19 cellular contexts compared by ENCODE assay signal in genomic region chr4:44257461-44257860, GRCh38.
DNase-seq lines count a peak whose midpoint lies in the region; FAIRE-seq and TF ChIP-seq lines count a peak whose summit lies in the region.
"Had no signal": no experiment of that assay in that cellular context is flagged by ENCODE, and none has a peak within 500 bp of the region (broad histone marks: within the 10 kb centered on the region; RNA-seq: fewer than 3 reads in every experiment).

No MANE protein-coding gene starts in this region.

- no peak overlapping the region for H3K27ac ChIP-seq in breast epithelium
- H3K27ac ChIP-seq in mesendoderm (ENCODE audit: low read depth, low read length), result no peak overlapping the region
- peak overlapping the region; percentile 56 for H3K27ac ChIP-seq in substantia nigra (ENCODE audit: low read depth, low read length, poor library complexity, severe bottlenecking)
- H3K27ac ChIP-seq: KMS-11, PC-9 had no signal

- no peak overlapping the region for H2AK5ac ChIP-seq in mesendoderm (ENCODE audit: low read length)

- CTCF ChIA-PET in MCF 10A (lab: Yijun Ruan, JAX), result no interaction called here
- CTCF ChIA-PET in GM10248 (lab: Yijun Ruan, JAX), result interaction anchor here (1.7 kb wide), 1 partner anchor 21 kb away, joined by 4 read pairs; no protein-coding TSS in a partner anchor

- peaks cover 6% of the 10 kb centered on the region for H3K4me1 Mint-ChIP-seq in MCF 10A (ENCODE audit: insufficient read depth, unreplicated experiment)
- H3K4me1 Mint-ChIP-seq: CD14-positive monocyte had no signal

- H3K18ac ChIP-seq in mesendoderm (ENCODE audit: low read length), result no peak overlapping the region

- H2BK15ac ChIP-seq in mesendoderm (replicated peaks; ENCODE audit: low read depth), result no peak overlapping the region

- H3K23ac ChIP-seq in mesendoderm (ENCODE audit: low read length), result no peak overlapping the region

- H4K8ac ChIP-seq in mesendoderm (ENCODE audit: low read depth, low read length), result no peak overlapping the region

- no peak overlapping the region for H2BK120ac ChIP-seq in mesendoderm (ENCODE audit: low read depth, low read length)

- no peak for TF ChIP-seq POLR2A in breast epithelium (IDR thresholded peaks at IDR 0.05)

- no peaks in the 10 kb centered on the region for H3K4me1 ChIP-seq in breast epithelium
- no peaks in the 10 kb centered on the region for H3K4me1 ChIP-seq in mesendoderm (ENCODE audit: control insufficient read depth, low read depth, low read length)

- TF ChIP-seq CTCF in MCF 10A (IDR thresholded peaks at IDR 0.05; ENCODE audit: unreplicated experiment), result no peak
- no peak for TF ChIP-seq CTCF in breast epithelium (IDR thresholded peaks at IDR 0.05)
- no peak for TF ChIP-seq CTCF in bronchial epithelial cell (IDR thresholded peaks at IDR 0.05; ENCODE audit: insufficient read depth, low read length, severe bottlenecking)
- TF ChIP-seq CTCF in GM10266 (IDR thresholded peaks at IDR 0.05; ENCODE audit: control insufficient read depth, insufficient read depth, low read depth, missing control alignments), result no peak
- no peak for TF ChIP-seq CTCF in GM10248 (IDR thresholded peaks at IDR 0.05; ENCODE audit: control extremely low read depth, extremely low read depth, low read depth, missing control alignments)

- no peak overlapping the region for H3K56ac ChIP-seq in mesendoderm (ENCODE audit: low read length)

- H4K5ac ChIP-seq in mesendoderm (ENCODE audit: low read length), result no peak overlapping the region

- no TSS peak for BruUV-seq in MCF 10A (replicated peaks; lab: Mats Ljungman, UMichigan)

- no peak overlapping the region for H3K4me2 ChIP-seq in mesendoderm (ENCODE audit: low read length)
- H3K4me2 ChIP-seq: KMS-11, PC-9 had no signal

- H3K36me3 ChIP-seq in breast epithelium, result no peaks in the 10 kb centered on the region
- H3K36me3 ChIP-seq in bronchial epithelial cell (ENCODE audit: control insufficient read depth, insufficient read depth, low read length), result no peaks in the 10 kb centered on the region
- H3K36me3 ChIP-seq in mesendoderm (ENCODE audit: control insufficient read depth, insufficient read depth, low read length), result no peaks in the 10 kb centered on the region
- H3K36me3 ChIP-seq: MG63 had no signal

- DNase-seq in MCF 10A (ENCODE audit: unreplicated experiment) (peak; percentile 41), breast epithelium (ENCODE audit: low spot score in 2 of 2) (no peak), bronchial epithelial cell (ENCODE audit: low read depth) (peak; percentile 1), mesendoderm (peak; percentile 29), substantia nigra (lab: John Stamatoyannopoulos, UW) (peak in 10 of 49 donors; percentile 0 to 8 (median 2)), iPS-NIHi11 (ENCODE audit: low spot score) (no peak), GM10266 (ENCODE audit: extremely low spot score) (no peak), GM10248 (ENCODE audit: extremely low spot score) (no peak)
- DNase-seq: DMS79 treated with DMSO at 0.1 percent for 48 hours, GDM1, MG63, NCI-H1417 treated with DMSO at 0.1 percent for 48 hours, NCI-H2081, NCI-H226, PC-9 had no signal

- intact Hi-C loops in MCF 10A (cut with micrococcal nuclease) (no loop called here), breast epithelium (cut with DNase I; ENCODE audit: low total_unique reads) (no loop called here)

- no peaks in the 10 kb centered on the region for H3K9me3 Mint-ChIP-seq in MCF 10A (ENCODE audit: unreplicated experiment)

- H3K27me3 ChIP-seq in breast epithelium, result no peaks in the 10 kb centered on the region
- H3K27me3 ChIP-seq in bronchial epithelial cell (ENCODE audit: control insufficient read depth, insufficient read depth, low read length), result no peaks in the 10 kb centered on the region
- H3K27me3 ChIP-seq in mesendoderm (ENCODE audit: insufficient read depth, low read length, poor library complexity), result no peaks in the 10 kb centered on the region
- H3K27me3 ChIP-seq: MG63 had no signal

- H3K79me2 ChIP-seq in mesendoderm (ENCODE audit: control insufficient read depth, insufficient read depth, low read length), result no peaks in the 10 kb centered on the region

- no peaks in the 10 kb centered on the region for H3K9me3 ChIP-seq in breast epithelium
- H3K9me3 ChIP-seq: MG63 had no signal

- H3K4me3 ChIP-seq in breast epithelium, result no peak overlapping the region
- no peak overlapping the region for H3K4me3 ChIP-seq in bronchial epithelial cell (ENCODE audit: low read depth, low read length)
- H3K4me3 ChIP-seq in mesendoderm (ENCODE audit: low read length), result no peak overlapping the region
- H3K4me3 ChIP-seq: MG63, PC-9 had no signal

- POLR2A ChIA-PET in MCF 10A (lab: Yijun Ruan, JAX), result interaction anchor here (0.8 to 1.0 kb wide), 2 partner anchors 12 to 89 kb away, joined by 3 to 4 read pairs; no protein-coding TSS in a partner anchor
- POLR2A ChIA-PET in GM10248 (lab: Yijun Ruan, JAX), result no interaction called here

- no peak overlapping the region for H3K4me3 Mint-ChIP-seq in MCF 10A (ENCODE audit: unreplicated experiment)
- H3K4me3 Mint-ChIP-seq: CD14-positive monocyte had no signal

- no peak overlapping the region for H2BK5ac ChIP-seq in mesendoderm (ENCODE audit: low read length)

- no peak for FAIRE-seq in bronchial epithelial cell (lab: Jason Lieb, UNC)
- FAIRE-seq: H54, HepG2 had no signal

- no peaks in the 10 kb centered on the region for H3K79me1 ChIP-seq in mesendoderm (ENCODE audit: low read length)

- no peaks in the 10 kb centered on the region for H3K27me3 Mint-ChIP-seq in MCF 10A (ENCODE audit: insufficient read depth, unreplicated experiment)

- H3K4ac ChIP-seq in mesendoderm (ENCODE audit: low read depth, low read length), result no peak overlapping the region

- no peak overlapping the region for H3K27ac Mint-ChIP-seq in MCF 10A (ENCODE audit: low read depth, unreplicated experiment)
- H3K27ac Mint-ChIP-seq: CD14-positive monocyte had no signal

- WGBS in mesendoderm (ENCODE audit: extremely low coverage, insufficient coverage, low lambda C conversion rate), result no CpG with 5 or more reads among the region's 2 CpGs

- no peak overlapping the region for H3K9ac ChIP-seq in mesendoderm (ENCODE audit: low read length)
- H3K9ac ChIP-seq: KMS-11 had no signal

- H3K36me3 Mint-ChIP-seq in MCF 10A (ENCODE audit: insufficient read depth, unreplicated experiment), result no peaks in the 10 kb centered on the region
- H3K36me3 Mint-ChIP-seq: CD14-positive monocyte had no signal

Comparison
In these comparisons a context has a peak if more than half of its experiments do, and no peak if none do; other contexts are left out.
1. DNase-seq: peak in MCF 10A (single experiment), bronchial epithelial cell (single experiment) and mesendoderm (single experiment); none in breast epithelium (0 of 2), iPS-NIHi11 (single experiment), GM10266 (single experiment) and GM10248 (single experiment).